In the genomic region with DNA sequence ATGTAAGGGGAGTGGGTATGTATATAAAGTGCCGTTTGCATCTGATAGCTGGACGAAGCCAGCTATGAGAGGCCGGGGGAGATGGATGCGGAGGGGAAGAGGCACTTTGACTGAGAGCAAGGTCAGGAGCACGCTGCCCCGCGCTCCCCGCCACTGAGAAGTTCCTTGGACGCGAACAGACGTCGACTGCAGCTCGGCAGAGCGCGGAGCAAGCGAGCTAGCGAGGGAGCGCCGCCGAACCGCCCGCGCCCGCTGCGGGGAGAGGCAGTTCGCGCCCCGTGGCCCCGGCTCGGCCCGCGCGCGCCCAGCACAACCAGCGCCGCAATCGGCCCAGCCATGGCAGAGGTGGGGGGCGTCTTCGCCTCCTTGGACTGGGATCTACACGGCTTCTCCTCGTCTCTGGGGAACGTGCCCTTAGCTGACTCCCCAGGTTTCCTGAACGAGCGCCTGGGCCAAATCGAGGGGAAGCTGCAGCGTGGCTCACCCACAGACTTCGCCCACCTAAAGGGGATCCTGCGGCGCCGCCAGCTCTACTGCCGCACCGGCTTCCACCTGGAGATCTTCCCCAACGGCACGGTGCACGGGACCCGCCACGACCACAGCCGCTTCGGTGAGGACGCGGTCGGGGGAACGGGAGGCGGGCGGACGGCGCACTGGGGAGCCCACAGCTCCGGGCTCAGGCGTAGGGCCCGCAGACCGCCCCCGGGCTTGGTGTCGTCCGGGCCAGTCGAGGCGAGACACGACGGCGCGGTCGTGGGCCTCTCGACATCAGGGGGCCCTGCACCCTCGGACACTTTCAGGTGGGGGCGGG, we compare ENCODE assay signal across 8 cellular contexts. TPM values are rescaled to one million over a fixed set of nuclear protein-coding genes. Genes with fewer than 3 reads are reported as not detected.
DNase-seq lines count a peak whose midpoint lies in the region; ATAC-seq, FAIRE-seq and TF ChIP-seq lines count a peak whose summit lies in the region.

FGF16 (plus strand) TSS at position 51 of the 811 bp plus-strand sequence; CDS start at position 337, 286 bp downstream.

- peaks cover 13% of the 10 kb centered on the region for H3K4me1 ChIP-seq in astrocyte (ENCODE audit: insufficient read depth, low read length)

- no peak for FAIRE-seq in astrocyte (lab: Jason Lieb, UNC)

- no peaks in the 10 kb centered on the region for H3K36me3 ChIP-seq in astrocyte (ENCODE audit: insufficient read depth, low read length)

- peak within 1 kb of the TSS; percentile 8 for H3K4me3 Mint-ChIP-seq in astrocyte (ENCODE audit: unreplicated experiment)
- H3K4me3 Mint-ChIP-seq in immature natural killer cell: peak within 1 kb of the TSS; percentile 59 to 80 (median 68)
- H3K4me3 Mint-ChIP-seq in stimulated activated memory B cell treated with anti-CD40 and anti-IgM and Interleukin-4, amounts not matched to agents 10 μg/mL and 1 μg/mL and 100 μg/mL, for 72 hours: peak within 1 kb of the TSS; percentile 63

- no peaks in the 10 kb centered on the region for H4K20me1 ChIP-seq in astrocyte (ENCODE audit: insufficient read depth, low read length)

- no peak within 1 kb of the TSS for H3K27ac ChIP-seq in astrocyte (ENCODE audit: low read depth, low read length)

- peak within 1 kb of the TSS; percentile 78 for H3K4me2 ChIP-seq in astrocyte (ENCODE audit: low read length)

- H3K27me3 ChIP-seq in astrocyte (ENCODE audit: insufficient read depth, low read length): no peaks in the 10 kb centered on the region

- in situ Hi-C loops in ACHN (cut with HindIII; ENCODE audit: low pct_ligation_motif_present, low pct_unique_long_range_greater_than_20kb, low sequenced_read_pairs): no loop called here

- ATAC-seq in stimulated activated memory B cell treated with anti-CD40 and anti-IgM and Interleukin-4, amounts not matched to agents 10 μg/mL and 1 μg/mL and 100 μg/mL, for 72 hours: no peak
- no peak for ATAC-seq in HG03196 (IDR thresholded peaks at IDR 0.05; ENCODE audit: unreplicated experiment)

- peak within 1 kb of the TSS; percentile 63 for H2AFZ ChIP-seq in astrocyte (ENCODE audit: low read depth, low read length)

- H3K27me3 Mint-ChIP-seq in astrocyte (ENCODE audit: low read depth, unreplicated experiment): peaks cover 13% of the 10 kb centered on the region
- peaks cover 4 to 21% (median 5%) of the 10 kb centered on the region in 3 donors for H3K27me3 Mint-ChIP-seq in immature natural killer cell (ENCODE audit: low read depth in 3 of 3)
- H3K27me3 Mint-ChIP-seq in stimulated activated memory B cell treated with anti-CD40 and anti-IgM and Interleukin-4, amounts not matched to agents 10 μg/mL and 1 μg/mL and 100 μg/mL, for 72 hours: peaks cover 32% of the 10 kb centered on the region

- H3K4me3 ChIP-seq in HFF-Myc (replicated peaks; ENCODE audit: low read depth, low read length): peak within 1 kb of the TSS; percentile 26
- H3K4me3 ChIP-seq in astrocyte (ENCODE audit: insufficient read depth, low read depth, low read length): peak within 1 kb of the TSS; percentile 42

- TF ChIP-seq CTCF in HFF-Myc (IDR thresholded peaks at IDR 0.05; ENCODE audit: low read depth, low read length, missing control alignments): no peak
- no peak for TF ChIP-seq CTCF in astrocyte (IDR thresholded peaks at IDR 0.05; ENCODE audit: insufficient read depth, low read depth, low read length)

- H3K9ac ChIP-seq in astrocyte (ENCODE audit: low read length): peak within 1 kb of the TSS; percentile 27

- no peaks in the 10 kb centered on the region for H3K36me3 Mint-ChIP-seq in astrocyte (ENCODE audit: low read depth, unreplicated experiment)
- H3K36me3 Mint-ChIP-seq in immature natural killer cell: no peaks in the 10 kb centered on the region
- H3K36me3 Mint-ChIP-seq in stimulated activated memory B cell treated with anti-CD40 and anti-IgM and Interleukin-4, amounts not matched to agents 10 μg/mL and 1 μg/mL and 100 μg/mL, for 72 hours: no peaks in the 10 kb centered on the region

- H3K9me3 Mint-ChIP-seq in astrocyte (ENCODE audit: unreplicated experiment) (no peaks in the 10 kb centered on the region), immature natural killer cell (peaks cover 0 to 2% (median 0%) of the 10 kb centered on the region in 6 donors)
- H3K9me3 Mint-ChIP-seq in stimulated activated memory B cell treated with anti-CD40 and anti-IgM and Interleukin-4, amounts not matched to agents 10 μg/mL and 1 μg/mL and 100 μg/mL, for 72 hours: no peaks in the 10 kb centered on the region

- DNase-seq in HFF-Myc (ENCODE audit: extremely low read depth, low read depth): no peak
- no peak for DNase-seq in astrocyte (ENCODE audit: low read depth)
- no peak for DNase-seq in immature natural killer cell
- DNase-seq in ACHN: no peak
- DNase-seq in NCI-H1048 (lab: John Stamatoyannopoulos, UW): no peak
- no peak for DNase-seq in NCI-H2227 (lab: John Stamatoyannopoulos, UW; ENCODE audit: unreplicated experiment)

- no peaks in the 10 kb centered on the region for H3K9me3 ChIP-seq in astrocyte (ENCODE audit: insufficient read depth, low read depth, low read length)

- H3K4me1 Mint-ChIP-seq in astrocyte (ENCODE audit: low read depth, unreplicated experiment) (peaks cover 9% of the 10 kb centered on the region), immature natural killer cell (peaks cover 14 to 19% of the 10 kb centered on the region in 2 donors)
- peaks cover 15% of the 10 kb centered on the region for H3K4me1 Mint-ChIP-seq in stimulated activated memory B cell treated with anti-CD40 and anti-IgM and Interleukin-4, amounts not matched to agents 10 μg/mL and 1 μg/mL and 100 μg/mL, for 72 hours

- no peak within 1 kb of the TSS for H3K27ac Mint-ChIP-seq in astrocyte (ENCODE audit: unreplicated experiment)
- no peak within 1 kb of the TSS for H3K27ac Mint-ChIP-seq in immature natural killer cell
- H3K27ac Mint-ChIP-seq in stimulated activated memory B cell treated with anti-CD40 and anti-IgM and Interleukin-4, amounts not matched to agents 10 μg/mL and 1 μg/mL and 100 μg/mL, for 72 hours: no peak within 1 kb of the TSS

- no peaks in the 10 kb centered on the region for H3K79me2 ChIP-seq in astrocyte (ENCODE audit: insufficient read depth, low read length)

RNA-seq across cellular contexts. Expression of gene FGF16, which starts in this region (rescaled TPM):
- total RNA-seq in astrocyte: 0.17 TPM in 1 of 2 replicates, not detected in the other
- polyA plus RNA-seq in immature natural killer cell: not detected

Comparison
In these comparisons a context has a peak if more than half of its experiments do, and no peak if none do; other contexts are left out.
1. H3K4me3 Mint-ChIP-seq: peak in every context shown above with its lines; median percentile 68 in immature natural killer cell; 63 in stimulated activated memory B cell treated with anti-CD40 and anti-IgM and Interleukin-4, amounts not matched to agents 10 μg/mL and 1 μg/mL and 100 μg/mL, for 72 hours; 8 in astrocyte.